In the genomic region with DNA sequence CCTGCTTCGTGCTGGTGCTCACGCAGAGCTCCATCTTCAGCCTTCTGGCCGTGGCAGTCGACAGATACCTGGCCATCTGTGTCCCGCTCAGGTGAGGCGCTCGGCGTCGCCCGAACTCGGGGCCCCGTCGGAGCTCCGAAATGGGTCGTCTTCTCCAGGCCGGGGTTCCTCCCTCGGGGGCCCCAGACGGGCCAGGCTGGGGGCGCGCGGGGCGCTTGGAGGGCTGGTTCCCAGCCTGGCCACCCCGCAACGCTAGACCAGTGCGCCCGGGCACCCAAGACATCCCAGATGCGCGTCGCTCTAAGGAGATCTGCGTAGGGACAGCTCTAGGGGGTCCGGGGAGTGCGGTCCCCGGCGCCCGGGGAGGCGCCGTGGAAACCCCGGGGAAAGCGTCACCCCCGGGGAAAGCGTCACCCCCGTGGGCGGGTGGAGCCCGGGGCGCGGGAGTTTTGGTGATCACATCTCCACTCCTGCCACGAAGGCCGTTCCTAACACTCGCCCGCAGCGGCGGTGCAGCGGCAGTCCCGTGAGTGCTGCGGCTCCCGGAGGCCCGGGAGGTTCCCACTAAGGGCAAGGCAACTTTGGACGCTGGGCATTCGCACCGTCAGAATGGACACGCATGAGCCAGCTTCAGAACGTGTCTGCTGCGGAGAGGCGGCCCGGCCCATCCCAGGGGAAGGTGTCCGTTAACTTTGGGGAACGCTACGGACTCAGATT, we compare ENCODE assay signal across 9 cellular contexts. TPM values are rescaled to one million over a fixed set of nuclear protein-coding genes. Genes with fewer than 3 reads are reported as not detected.
DNase-seq lines count a peak whose midpoint lies in the region; ATAC-seq, FAIRE-seq and TF ChIP-seq lines count a peak whose summit lies in the region.
"Had no signal": no experiment of that assay in that cellular context is flagged by ENCODE, and none has a peak within 500 bp of the region (broad histone marks: within the 10 kb centered on the region; RNA-seq: fewer than 3 reads in every experiment).

No MANE protein-coding gene starts in this region.

- no peak for TF ChIP-seq POLR2A in GM12892 (IDR thresholded peaks at IDR 0.05; ENCODE audit: low read depth, low read length)

- TF ChIP-seq CTCF in glutamatergic neuron (IDR thresholded peaks at IDR 0.05; ENCODE audit: partially characterized antibody, unreplicated experiment) (no peak), progenitor cell of endocrine pancreas (IDR thresholded peaks at IDR 0.05; ENCODE audit: unreplicated experiment) (no peak)

- peak; percentile 25 for DNase-seq in activated CD4-positive, alpha-beta T cell treated with anti-CD3 and anti-CD28 coated beads for 1 hour
- DNase-seq in activated CD4-positive, alpha-beta T cell treated with anti-CD3 and anti-CD28 coated beads, Interleukin-2, amount 50 U/mL, for 1 hour = no peak
- DNase-seq in activated CD8-positive, alpha-beta T cell treated with anti-CD3 and anti-CD28 coated beads, Interleukin-2, amount 10 ng/mL, durations not matched to agents 7 days and 5 days = no peak
- DNase-seq in glutamatergic neuron (no peak), progenitor cell of endocrine pancreas (ENCODE audit: low spot score, unreplicated experiment) (no peak), T-helper 9 cell (no peak), NCI-H2107 (lab: John Stamatoyannopoulos, UW) (no peak), GM12892 (ENCODE audit: insufficient read length) (no peak)

- no peaks in the 10 kb centered on the region for H3K36me3 Mint-ChIP-seq in activated CD8-positive, alpha-beta T cell treated with anti-CD3 and anti-CD28 coated beads, Interleukin-2, amount 10 ng/mL, durations not matched to agents 7 days and 5 days (ENCODE audit: low read depth)
- H3K36me3 Mint-ChIP-seq in glutamatergic neuron (ENCODE audit: unreplicated experiment) (peaks cover 5% of the 10 kb centered on the region), progenitor cell of endocrine pancreas (ENCODE audit: insufficient read depth) (no peaks in the 10 kb centered on the region)

- peak overlapping the region; percentile 77 for H3K4me3 Mint-ChIP-seq in activated CD8-positive, alpha-beta T cell treated with anti-CD3 and anti-CD28 coated beads, Interleukin-2, amount 10 ng/mL, durations not matched to agents 7 days and 5 days
- H3K4me3 Mint-ChIP-seq in glutamatergic neuron (ENCODE audit: unreplicated experiment) (peak overlapping the region; percentile 77), progenitor cell of endocrine pancreas (ENCODE audit: low read depth) (peak overlapping the region; percentile 66)

- POLR2A ChIA-PET in activated CD8-positive, alpha-beta T cell treated with anti-CD3 and anti-CD28 coated beads, Interleukin-2, amount 10 ng/mL, durations not matched to agents 7 days and 5 days (lab: Charles Lee) = interaction anchor here (1.1 to 2.7 kb wide), 4 partner anchors 9 to 54 kb away, joined by 3 to 11 read pairs (median 5); a partner anchor contains a TSS

- CTCF ChIA-PET in activated CD8-positive, alpha-beta T cell treated with anti-CD3 and anti-CD28 coated beads, Interleukin-2, amount 10 ng/mL, durations not matched to agents 7 days and 5 days (lab: Charles Lee) = interaction anchor here (0.7 to 3.8 kb wide), 16 partner anchors 9 to 268 kb away, joined by 3 to 28 read pairs (median 6); a partner anchor contains a TSS

- peak overlapping the region; percentile 70 for H3K27ac Mint-ChIP-seq in activated CD8-positive, alpha-beta T cell treated with anti-CD3 and anti-CD28 coated beads, Interleukin-2, amount 10 ng/mL, durations not matched to agents 7 days and 5 days
- H3K27ac Mint-ChIP-seq in glutamatergic neuron (ENCODE audit: unreplicated experiment) (no peak overlapping the region), progenitor cell of endocrine pancreas (no peak overlapping the region)

- no peak for FAIRE-seq in GM12892 (lab: Jason Lieb, UNC)
- FAIRE-seq: G401.6 had no signal

- H3K27me3 Mint-ChIP-seq in activated CD8-positive, alpha-beta T cell treated with anti-CD3 and anti-CD28 coated beads, Interleukin-2, amount 10 ng/mL, durations not matched to agents 7 days and 5 days (ENCODE audit: low read depth) = peaks cover 25% of the 10 kb centered on the region
- H3K27me3 Mint-ChIP-seq in glutamatergic neuron (ENCODE audit: unreplicated experiment) = peaks cover 17% of the 10 kb centered on the region
- peaks cover 61% of the 10 kb centered on the region for H3K27me3 Mint-ChIP-seq in progenitor cell of endocrine pancreas

- no peak for ATAC-seq in activated CD8-positive, alpha-beta T cell treated with anti-CD3 and anti-CD28 coated beads, Interleukin-2, amount 10 ng/mL, durations not matched to agents 7 days and 5 days

- H3K4me1 Mint-ChIP-seq in activated CD8-positive, alpha-beta T cell treated with anti-CD3 and anti-CD28 coated beads, Interleukin-2, amount 10 ng/mL, durations not matched to agents 7 days and 5 days (ENCODE audit: low read depth) = peaks cover 19% of the 10 kb centered on the region
- H3K4me1 Mint-ChIP-seq in glutamatergic neuron (ENCODE audit: low read depth, unreplicated experiment) (no peaks in the 10 kb centered on the region), progenitor cell of endocrine pancreas (ENCODE audit: low read depth) (peaks cover 5% of the 10 kb centered on the region)

- H3K9me3 Mint-ChIP-seq in activated CD8-positive, alpha-beta T cell treated with anti-CD3 and anti-CD28 coated beads, Interleukin-2, amount 10 ng/mL, durations not matched to agents 7 days and 5 days (ENCODE audit: insufficient read depth) = no peaks in the 10 kb centered on the region
- H3K9me3 Mint-ChIP-seq in glutamatergic neuron (ENCODE audit: unreplicated experiment) = peaks cover 8% of the 10 kb centered on the region
- no peaks in the 10 kb centered on the region for H3K9me3 Mint-ChIP-seq in progenitor cell of endocrine pancreas (ENCODE audit: low read depth)

RNA-seq across cellular contexts. Expression of a gene that starts 0.7 kb away (rescaled TPM):
- total RNA-seq in activated CD8-positive, alpha-beta T cell treated with anti-CD3 and anti-CD28 coated beads, Interleukin-2, amount 10 ng/mL, durations not matched to agents 7 days and 5 days = 1 to 10 TPM; 1.7 to 2.9 TPM
- 0.32 TPM for total RNA-seq in glutamatergic neuron (ENCODE audit: unreplicated experiment)
- 0.48 and 0.67 TPM in 2 replicates for total RNA-seq in progenitor cell of endocrine pancreas
- not detected for polyA plus RNA-seq in GM12892 (2012; ENCODE audit: missing spikeins)

RNA-seq across cellular contexts. Expression of a gene that starts 53.9 kb away (rescaled TPM):
- total RNA-seq in activated CD8-positive, alpha-beta T cell treated with anti-CD3 and anti-CD28 coated beads, Interleukin-2, amount 10 ng/mL, durations not matched to agents 7 days and 5 days = 10 to 100 TPM; 19.3 to 20.0 TPM
- total RNA-seq in glutamatergic neuron (ENCODE audit: unreplicated experiment) (29.0 TPM), progenitor cell of endocrine pancreas (27.9 and 35.4 TPM in 2 replicates)
- polyA plus RNA-seq in GM12892 (2012; ENCODE audit: missing spikeins) = 7.8 TPM

RNA-seq across cellular contexts. Expression of a gene that starts 54.0 kb away (rescaled TPM):
- 10 to 100 TPM; 31.5 to 38.1 TPM for total RNA-seq in activated CD8-positive, alpha-beta T cell treated with anti-CD3 and anti-CD28 coated beads, Interleukin-2, amount 10 ng/mL, durations not matched to agents 7 days and 5 days
- total RNA-seq in glutamatergic neuron (ENCODE audit: unreplicated experiment) (35.9 TPM), progenitor cell of endocrine pancreas (42.2 and 42.5 TPM in 2 replicates)
- polyA plus RNA-seq in GM12892 (2012; ENCODE audit: missing spikeins) = 27.6 TPM
